10 cellular contexts compared by ENCODE assay signal in genomic region chr17:74971842-74972106, GRCh38. TPM values are rescaled to one million over a fixed set of nuclear protein-coding genes. Genes with fewer than 3 reads are reported as not detected.
DNase-seq lines count a peak whose midpoint lies in the region; ATAC-seq, FAIRE-seq and TF ChIP-seq lines count a peak whose summit lies in the region.
"Had no signal": no experiment of that assay in that cellular context is flagged by ENCODE, and none has a peak within 500 bp of the region (broad histone marks: within the 10 kb centered on the region; RNA-seq: fewer than 3 reads in every experiment).

No MANE protein-coding gene starts in this region.

- no peaks in the 10 kb centered on the region for H3F3A ChIP-seq in PC-3 (ENCODE audit: low read length, unreplicated experiment)

- no peak for DNase-seq in BE2C
- no peak for DNase-seq in PC-3
- DNase-seq in epithelial cell of proximal tubule (ENCODE audit: low read depth): no peak
- DNase-seq in neuronal stem cell (ENCODE audit: low spot score): no peak
- DNase-seq in RCC 7860 (ENCODE audit: low spot score): no peak
- no peak for DNase-seq in NCI-H226
- DNase-seq in activated CD8-positive, alpha-beta memory T cell treated with anti-CD3 and anti-CD28 coated beads for 24 hours: no peak
- DNase-seq: stimulated activated CD4-positive, alpha-beta T cell treated with anti-CD3 and anti-CD28 coated beads, Interleukin-12 subunit alpha, Interleukin-12 subunit beta, amount 100 ng/mL, for 4 hours had no signal

- no CpG with 5 or more reads among the region's 9 CpGs for WGBS in neuronal stem cell (ENCODE audit: extremely low coverage in 2 of 2, insufficient read length in 2 of 2, insufficient replicate concordance in 1 of 2), 2 donors

- intact Hi-C loops in PC-3 (cut with micrococcal nuclease): loop anchor here (2.0 kb wide), 1 partner anchor 63 kb away; no protein-coding TSS in a partner anchor

- H3K9ac ChIP-seq in PC-3 (ENCODE audit: low read length) (peak overlapping the region; percentile 47), neuronal stem cell (ENCODE audit: low read depth, low read length, poor library complexity) (peak overlapping the region; percentile 84)

- peak overlapping the region; percentile 87 for H2AFZ ChIP-seq in PC-3 (ENCODE audit: low read length)
- peak overlapping the region; percentile 91 for H2AFZ ChIP-seq in neuronal stem cell (ENCODE audit: low read length)

- no peaks in the 10 kb centered on the region for H3K36me3 ChIP-seq in BE2C
- no peaks in the 10 kb centered on the region for H3K36me3 ChIP-seq in PC-3 (ENCODE audit: low read depth, low read length)
- H3K36me3 ChIP-seq in neuronal stem cell (replicated peaks in 1 of 2; ENCODE audit: control insufficient read depth in 2 of 2, insufficient read depth in 2 of 2, low read length in 2 of 2): no peaks in the 10 kb centered on the region

- TF ChIP-seq CTCF in BE2C (IDR thresholded peaks at IDR 0.05; ENCODE audit: low read depth, low read length): no peak
- TF ChIP-seq CTCF in PC-3 (conservative IDR thresholded peaks at IDR 0.05; ENCODE audit: low read depth, low read length): no peak
- no peak for TF ChIP-seq CTCF in epithelial cell of proximal tubule (conservative IDR thresholded peaks at IDR 0.05; ENCODE audit: low read depth, low read length)

- peak overlapping the region; percentile 10 for H2AK5ac ChIP-seq in neuronal stem cell (ENCODE audit: low read depth, low read length)

- no peak for FAIRE-seq in RCC 7860 (lab: Jason Lieb, UNC)
- FAIRE-seq: G401.6 had no signal

- H3K9me3 ChIP-seq in BE2C (no peaks in the 10 kb centered on the region), PC-3 (ENCODE audit: low read length) (no peaks in the 10 kb centered on the region), neuronal stem cell (replicated peaks in 1 of 2; ENCODE audit: control insufficient read depth in 2 of 2, insufficient read depth in 1 of 2, low read depth in 1 of 2, low read length in 2 of 2) (no peaks in the 10 kb centered on the region)

- H3K79me2 ChIP-seq in PC-3 (ENCODE audit: low read length): peaks cover 21% of the 10 kb centered on the region

- peak overlapping the region; percentile 1 for H2BK15ac ChIP-seq in neuronal stem cell (ENCODE audit: low read length)

- no peak; the same call in 1 of the 2 replicates for ATAC-seq in PC-3
- ATAC-seq in GM19467 (IDR thresholded peaks at IDR 0.05; ENCODE audit: unreplicated experiment): no peak

- no peak overlapping the region for H2BK12ac ChIP-seq in neuronal stem cell (ENCODE audit: low read length)

- no peak overlapping the region for H2BK5ac ChIP-seq in neuronal stem cell (ENCODE audit: low read length)

- no peak overlapping the region for H4K91ac ChIP-seq in neuronal stem cell (ENCODE audit: low read depth, low read length, poor library complexity)

- H3K18ac ChIP-seq in neuronal stem cell (ENCODE audit: low read length): peak overlapping the region; percentile 89

- no peak overlapping the region for H3K14ac ChIP-seq in neuronal stem cell (ENCODE audit: low read length)

- no peak overlapping the region for H4K8ac ChIP-seq in neuronal stem cell (ENCODE audit: low read depth, low read length)

- peak overlapping the region; percentile 15; the same call in 1 of the 2 replicates for H3K27ac ChIP-seq in PC-3 (ENCODE audit: low read length)
- no peak overlapping the region for H3K27ac ChIP-seq in neuronal stem cell (replicated peaks; ENCODE audit: low read length)

- H3K27me3 ChIP-seq in BE2C (peaks cover 15% of the 10 kb centered on the region), PC-3 (ENCODE audit: low read length) (no peaks in the 10 kb centered on the region), neuronal stem cell (ENCODE audit: control insufficient read depth in 3 of 3, insufficient read depth in 3 of 3, low read depth in 1 of 3, low read length in 3 of 3) (peaks cover 2 to 57% (median 45%) of the 10 kb centered on the region in 3 experiments)

- H3K9me2 ChIP-seq in PC-3 (replicated peaks; ENCODE audit: low read length): no peaks in the 10 kb centered on the region

- H2BK120ac ChIP-seq in neuronal stem cell (ENCODE audit: low read depth, low read length): no peak overlapping the region

- H3K4me1 ChIP-seq in BE2C (no peaks in the 10 kb centered on the region; the same call in 1 of the 2 replicates), PC-3 (ENCODE audit: insufficient read depth, low read length) (peaks cover 36% of the 10 kb centered on the region), neuronal stem cell (ENCODE audit: control insufficient read depth in 2 of 2, insufficient read depth in 1 of 2, low read depth in 1 of 2, low read length in 2 of 2) (peaks cover 5 to 6% of the 10 kb centered on the region in 2 donors)

- CTCF ChIA-PET in PC-3 (lab: Charles Lee): interaction anchor here (0.5 to 1.2 kb wide), 2 partner anchors 14 to 81 kb away, joined by 3 to 5 read pairs; no protein-coding TSS in a partner anchor

- peak overlapping the region; percentile 37 for H3K4ac ChIP-seq in neuronal stem cell (ENCODE audit: low read length)

- POLR2A ChIA-PET in PC-3 (lab: Charles Lee; ENCODE audit: unreplicated experiment): interaction anchor here (1.0 to 1.5 kb wide), 3 partner anchors 11 to 20 kb away, joined by 3 to 11 read pairs (median 4); partner anchors contain the start of gene CDR2L

- H3K79me1 ChIP-seq in neuronal stem cell (ENCODE audit: low read depth, low read length): peaks cover 2% of the 10 kb centered on the region

- H3K23ac ChIP-seq in neuronal stem cell (ENCODE audit: low read depth, low read length, poor library complexity): peak overlapping the region; percentile 6

- H3K4me3 ChIP-seq in BE2C (ENCODE audit: low read depth, low read length) (peak overlapping the region; percentile 59), PC-3 (ENCODE audit: low read length) (peak overlapping the region; percentile 90), epithelial cell of proximal tubule (ENCODE audit: low read depth, low read length) (peak overlapping the region; percentile 59), neuronal stem cell (ENCODE audit: low read length in 2 of 2) (peak overlapping the region; percentile 44 to 90)

- H3K4me2 ChIP-seq in PC-3 (ENCODE audit: low read length): peak overlapping the region; percentile 96
- peak overlapping the region; percentile 100 for H3K4me2 ChIP-seq in neuronal stem cell (ENCODE audit: insufficient read depth, low read length, poor library complexity, severe bottlenecking)

- no peaks in the 10 kb centered on the region for H4K20me1 ChIP-seq in PC-3 (ENCODE audit: low read length)

- BruUV-seq in PC-3 (replicated peaks; lab: Mats Ljungman, UMichigan): no TSS peak

RNA-seq across cellular contexts. Expression of gene HID1, which starts 0.8 kb away (rescaled TPM):
- 5.9 TPM for polyA plus RNA-seq in BE2C (2012; ENCODE audit: insufficient read depth, insufficient read length, low read depth)
- total RNA-seq in PC-3 (2014; rRNA removed) (40.6 and 51.0 TPM in 2 replicates), epithelial cell of proximal tubule (9.0 and 19.1 TPM in 2 replicates)
- polyA plus RNA-seq in neuronal stem cell (2013, experiment 1 of 2): 8.1 TPM
- polyA plus RNA-seq in neuronal stem cell (2013, experiment 2 of 2): 7.5 TPM

RNA-seq across cellular contexts. Expression of gene CDR2L, which starts 15.7 kb away (rescaled TPM):
- polyA plus RNA-seq in BE2C (2012; ENCODE audit: insufficient read depth, insufficient read length, low read depth): 12.8 TPM
- 35.8 and 50.9 TPM in 2 replicates for total RNA-seq in PC-3 (2014; rRNA removed)
- total RNA-seq in epithelial cell of proximal tubule: 38.9 and 64.4 TPM in 2 replicates
- 12.6 TPM for polyA plus RNA-seq in neuronal stem cell (2013, experiment 1 of 2)
- polyA plus RNA-seq in neuronal stem cell (2013, experiment 2 of 2): 12.5 TPM

RNA-seq across cellular contexts. Expression of gene OTOP3, which starts 36.1 kb away (rescaled TPM):
- polyA plus RNA-seq in BE2C (2012; ENCODE audit: insufficient read depth, insufficient read length, low read depth): not detected
- total RNA-seq in PC-3 (2014; rRNA removed) (not detected in 2 replicates), epithelial cell of proximal tubule (not detected in 2 replicates)
- not detected for polyA plus RNA-seq in neuronal stem cell (2013, experiment 1 of 2)
- polyA plus RNA-seq in neuronal stem cell (2013, experiment 2 of 2): not detected

RNA-seq across cellular contexts. Expression of gene MRPL58, which starts 40.7 kb away (rescaled TPM):
- polyA plus RNA-seq in BE2C (2012; ENCODE audit: insufficient read depth, insufficient read length, low read depth): 138 TPM
- total RNA-seq in PC-3 (2014; rRNA removed): 151 and 195 TPM in 2 replicates
- total RNA-seq in epithelial cell of proximal tubule: 52.2 and 113 TPM in 2 replicates
- 34.0 TPM for polyA plus RNA-seq in neuronal stem cell (2013, experiment 1 of 2)
- 32.1 TPM for polyA plus RNA-seq in neuronal stem cell (2013, experiment 2 of 2)

RNA-seq across cellular contexts. Expression of gene OTOP2, which starts 47.7 kb away (rescaled TPM):
- polyA plus RNA-seq in BE2C (2012; ENCODE audit: insufficient read depth, insufficient read length, low read depth): not detected
- not detected in 2 replicates for total RNA-seq in PC-3 (2014; rRNA removed)
- total RNA-seq in epithelial cell of proximal tubule: not detected in 2 replicates
- not detected for polyA plus RNA-seq in neuronal stem cell (2013, experiment 1 of 2)
- polyA plus RNA-seq in neuronal stem cell (2013, experiment 2 of 2): not detected
